In genomic region chr22:37358386-37358785, GRCh38 we compare ENCODE assay signal across 10 cellular contexts.
"Had no signal": no experiment of that assay in that cellular context is flagged by ENCODE, and none has a peak within 500 bp of the region (broad histone marks: within the 10 kb centered on the region; RNA-seq: fewer than 3 reads in every experiment).

No MANE protein-coding gene starts in this region.

- DNase-seq: GOT3, H9, HFFc6, KBM-7 had no signal

- H3K27ac ChIP-seq: GM23248, HL-60, KMS-11 had no signal

- H3K4me3 ChIP-seq: GM23248 had no signal

- ATAC-seq: HCT116 had no signal

- H3K9ac ChIP-seq: GM23248, KMS-11 had no signal

- FAIRE-seq: H54, HTR-8/SVneo had no signal

- H2AFZ ChIP-seq: GM23248 had no signal

- H3K4me2 ChIP-seq: KMS-11 had no signal

- H3K27ac Mint-ChIP-seq: HFFc6 had no signal

- H3K9me3 Mint-ChIP-seq: H9, HFFc6 had no signal

- H3K4me3 Mint-ChIP-seq: H9, HFFc6 had no signal
